Comparison of ENCODE assay signal across 16 cellular contexts in genomic region chr6:34096193-34096592, GRCh38. TPM values are rescaled to one million over a fixed set of nuclear protein-coding genes. Genes with fewer than 3 reads are reported as not detected.
DNase-seq lines count a peak whose midpoint lies in the region; ATAC-seq, FAIRE-seq and TF ChIP-seq lines count a peak whose summit lies in the region.
"Had no signal": no experiment of that assay in that cellular context is flagged by ENCODE, and none has a peak within 500 bp of the region (broad histone marks: within the 10 kb centered on the region; RNA-seq: fewer than 3 reads in every experiment).

No MANE protein-coding gene starts in this region.

- H3K36me3 ChIP-seq in NT2/D1 (ENCODE audit: insufficient read depth, insufficient read length, low read length): no peaks in the 10 kb centered on the region
- no peaks in the 10 kb centered on the region; a peak in 1 of 8 replicates for H3K36me3 ChIP-seq in H1 (ENCODE audit: control insufficient read depth in 2 of 4, insufficient read depth in 4 of 4, low read length in 3 of 4)
- no peaks in the 10 kb centered on the region for H3K36me3 ChIP-seq in neuronal stem cell (replicated peaks in 1 of 2; ENCODE audit: control insufficient read depth in 2 of 2, insufficient read depth in 2 of 2, low read length in 2 of 2)
- H3K36me3 ChIP-seq: BLaER1 treated with 17β-estradiol and CSF1 and Interleukin-3, amounts not matched to agents 10 nM and 100 nM had no signal

- H3K4me2 ChIP-seq in H1 (ENCODE audit: insufficient read depth in 1 of 2, low read depth in 2 of 2, low read length in 2 of 2) (no peak overlapping the region), neuronal stem cell (ENCODE audit: insufficient read depth, low read length, poor library complexity, severe bottlenecking) (no peak overlapping the region)
- H3K4me2 ChIP-seq: BLaER1 treated with 17β-estradiol and CSF1 and Interleukin-3, amounts not matched to agents 10 nM and 100 nM had no signal

- H3K4me1 Mint-ChIP-seq in activated T-cell treated with anti-CD3 and anti-CD28 coated beads, Interleukin-2, amount 50 U/mL, for 24 hours (ENCODE audit: low read depth): no peaks in the 10 kb centered on the region
- H3K4me1 Mint-ChIP-seq: B cell had no signal

- H3K4me3 ChIP-seq in NT2/D1 (ENCODE audit: insufficient read length, low read depth) (no peak overlapping the region), H1 (ENCODE audit: extremely low read depth in 1 of 4, insufficient read depth in 2 of 4, low read depth in 3 of 4, low read length in 4 of 4) (no peak overlapping the region), neuronal stem cell (ENCODE audit: low read length in 2 of 2) (no peak overlapping the region)
- H3K4me3 ChIP-seq: BLaER1 treated with 17β-estradiol and CSF1 and Interleukin-3, amounts not matched to agents 10 nM and 100 nM; GM23248 had no signal

- TF ChIP-seq EP300 in H1 (IDR thresholded peaks at IDR 0.05; ENCODE audit: borderline replicate concordance in 1 of 2, low read depth in 2 of 2, low read length in 2 of 2): no peak

- no peaks in the 10 kb centered on the region for H3K36me3 Mint-ChIP-seq in activated T-cell treated with anti-CD3 and anti-CD28 coated beads, Interleukin-2, amount 50 U/mL, for 24 hours (ENCODE audit: low read depth)
- H3K36me3 Mint-ChIP-seq: CD8-positive, alpha-beta T cell had no signal

- TF ChIP-seq RAD21 in H1 (IDR thresholded peaks at IDR 0.05 in 1 of 2, conservative IDR thresholded peaks at IDR 0.05 in 1 of 2; ENCODE audit: low read depth in 2 of 2, low read length in 2 of 2): no peak

- peak overlapping the region; percentile 41 for H3K27ac Mint-ChIP-seq in activated T-cell treated with anti-CD3 and anti-CD28 coated beads, Interleukin-2, amount 50 U/mL, for 24 hours
- H3K27ac Mint-ChIP-seq: B cell; CD8-positive, alpha-beta T cell had no signal

- H3K4me1 ChIP-seq in NT2/D1 (ENCODE audit: insufficient read depth, insufficient read length) (peaks cover 39% of the 10 kb centered on the region), H1 (replicated peaks in 1 of 4; ENCODE audit: control insufficient read depth in 3 of 4, insufficient read depth in 4 of 4, low read length in 3 of 4) (peaks cover 0 to 30% (median 15%) of the 10 kb centered on the region in 4 experiments; a peak in 6 of 7 replicates), neuronal stem cell (ENCODE audit: control insufficient read depth in 2 of 2, insufficient read depth in 1 of 2, low read depth in 1 of 2, low read length in 2 of 2) (peaks cover 0 to 7% of the 10 kb centered on the region in 2 donors)

- no peak overlapping the region for H3K4me3 Mint-ChIP-seq in activated T-cell treated with anti-CD3 and anti-CD28 coated beads, Interleukin-2, amount 50 U/mL, for 24 hours
- H3K4me3 Mint-ChIP-seq: B cell; CD8-positive, alpha-beta T cell had no signal

- H3K14ac ChIP-seq in H1 (ENCODE audit: insufficient read length): no peak overlapping the region
- H3K14ac ChIP-seq in neuronal stem cell (ENCODE audit: low read length): no peak overlapping the region

- peaks cover 2 to 3% of the 10 kb centered on the region in 2 experiments for H4K20me1 ChIP-seq in H1 (replicated peaks in 1 of 2; ENCODE audit: control insufficient read depth in 1 of 2, insufficient read depth in 2 of 2, low read length in 2 of 2)

- H3K27me3 ChIP-seq in NT2/D1 (ENCODE audit: insufficient read depth, insufficient read length): no peaks in the 10 kb centered on the region
- H3K27me3 ChIP-seq in H1 (replicated peaks in 1 of 4; ENCODE audit: control insufficient read depth in 3 of 4, extremely low read depth in 1 of 4, insufficient read depth in 3 of 4, low read length in 3 of 4): no peaks in the 10 kb centered on the region
- H3K27me3 ChIP-seq in neuronal stem cell (ENCODE audit: control insufficient read depth in 3 of 3, insufficient read depth in 3 of 3, low read depth in 1 of 3, low read length in 3 of 3): peaks cover 0 to 21% (median 0%) of the 10 kb centered on the region in 3 experiments
- H3K27me3 ChIP-seq: BLaER1 treated with 17β-estradiol and CSF1 and Interleukin-3, amounts not matched to agents 10 nM and 100 nM had no signal

- intact Hi-C loops in posterior vena cava (cut with DNase I): no loop called here

- no peaks in the 10 kb centered on the region for H3K23me2 ChIP-seq in H1 (ENCODE audit: low read depth, low read length)

- H4K91ac ChIP-seq in H1 (replicated peaks; ENCODE audit: insufficient read length, low read length) (peak overlapping the region; percentile 22), neuronal stem cell (ENCODE audit: low read depth, low read length, poor library complexity) (no peak overlapping the region)

- POLR2A ChIA-PET in H1 (lab: Charles Lee; ENCODE audit: partially characterized antibody): no interaction called here

- TF ChIP-seq CTCF in H1 (IDR thresholded peaks at IDR 0.05; ENCODE audit: control extremely low read depth in 1 of 3, insufficient read depth in 1 of 3, low read depth in 1 of 3, low read length in 3 of 3): no peak

- H3K9me3 ChIP-seq in NT2/D1 (ENCODE audit: insufficient read depth, low read length) (no peaks in the 10 kb centered on the region), H1 (ENCODE audit: insufficient read depth in 2 of 2, low read depth in 1 of 2, low read length in 1 of 2) (no peaks in the 10 kb centered on the region), neuronal stem cell (replicated peaks in 1 of 2; ENCODE audit: control insufficient read depth in 2 of 2, insufficient read depth in 1 of 2, low read depth in 1 of 2, low read length in 2 of 2) (no peaks in the 10 kb centered on the region)

- no peaks in the 10 kb centered on the region; the same call in 1 of the 2 replicates for H3K79me1 ChIP-seq in H1 (ENCODE audit: low read depth, low read length)
- no peaks in the 10 kb centered on the region for H3K79me1 ChIP-seq in neuronal stem cell (ENCODE audit: low read depth, low read length)

- no peak overlapping the region for H2BK120ac ChIP-seq in H1 (replicated peaks; ENCODE audit: low read depth, low read length)
- peak overlapping the region; percentile 25 for H2BK120ac ChIP-seq in neuronal stem cell (ENCODE audit: low read depth, low read length)

- no peaks in the 10 kb centered on the region for H3K9me3 Mint-ChIP-seq in activated T-cell treated with anti-CD3 and anti-CD28 coated beads, Interleukin-2, amount 50 U/mL, for 24 hours
- H3K9me3 Mint-ChIP-seq: CD8-positive, alpha-beta T cell had no signal

- H3K79me2 ChIP-seq in H1 (ENCODE audit: control insufficient read depth in 1 of 2, insufficient read depth in 2 of 2, low read length in 2 of 2): no peaks in the 10 kb centered on the region

- H2BK12ac ChIP-seq in H1 (ENCODE audit: low read depth, low read length): peak overlapping the region; percentile 87
- no peak overlapping the region for H2BK12ac ChIP-seq in neuronal stem cell (ENCODE audit: low read length)

- ATAC-seq in GM18868 (IDR thresholded peaks at IDR 0.05; ENCODE audit: unreplicated experiment): no peak
- ATAC-seq: CD8-positive, alpha-beta T cell; HCT116 had no signal

- H2BK20ac ChIP-seq in H1 (ENCODE audit: low read length): no peak overlapping the region

- no peak for TF ChIP-seq POLR2A in H1 (IDR thresholded peaks at IDR 0.05; ENCODE audit: control extremely low read depth in 1 of 2, low read depth in 2 of 2, low read length in 2 of 2)

- CTCF ChIA-PET in H1 (lab: Charles Lee; ENCODE audit: partially characterized antibody): interaction anchor here (1.0 to 1.1 kb wide), 2 partner anchors 12 to 41 kb away, joined by 3 to 7 read pairs; no protein-coding TSS in a partner anchor

- DNase-seq in activated T-cell treated with anti-CD3 and anti-CD28 coated beads, Interleukin-2, amount 50 U/mL, for 24 hours: no peak
- DNase-seq in activated T-cell treated with anti-CD3 and anti-CD28 coated beads for 4 hours: no peak
- no peak for DNase-seq in NT2/D1 (ENCODE audit: low read depth, low spot score)
- DNase-seq in H1 (ENCODE audit: low read depth in 1 of 2, low spot score in 2 of 2): no peak
- DNase-seq in neuronal stem cell (ENCODE audit: low spot score): no peak
- no peak for DNase-seq in posterior vena cava (ENCODE audit: low spot score)
- DNase-seq: Calu3; CD8-positive, alpha-beta T cell; GM23248; H7 had no signal

- H3K18ac ChIP-seq in H1 (ENCODE audit: extremely low read depth, low read length) (no peak overlapping the region), neuronal stem cell (ENCODE audit: low read length) (peak overlapping the region; percentile 38)

- 81% methylated on average over 5 of the region's 5 CpGs; no CpG with 5 or more reads in 1 of the 2 experiments for WGBS in H1 (ENCODE audit: extremely low coverage in 1 of 2, insufficient coverage in 1 of 2, insufficient read length in 1 of 2, insufficient replicate concordance in 2 of 2, low coverage in 1 of 2, low lambda C conversion rate in 2 of 2, missing lambda C conversion rate in 1 of 2), 2 experiments
- WGBS in neuronal stem cell (ENCODE audit: extremely low coverage in 2 of 2, insufficient read length in 2 of 2, insufficient replicate concordance in 1 of 2), 2 donors: no CpG with 5 or more reads among the region's 5 CpGs

- H3K23ac ChIP-seq in H1 (ENCODE audit: insufficient read length) (no peak overlapping the region), neuronal stem cell (ENCODE audit: low read depth, low read length, poor library complexity) (peak overlapping the region; percentile 35)

- H4K8ac ChIP-seq in H1 (ENCODE audit: extremely low read depth, insufficient read depth, low read length) (no peak overlapping the region; the same call in 1 of the 2 replicates), neuronal stem cell (ENCODE audit: low read depth, low read length) (no peak overlapping the region)

- no peak for FAIRE-seq in H1 (lab: Jason Lieb, UNC)
- FAIRE-seq: G401.6, GM12891 had no signal

- H2AFZ ChIP-seq in H1 (ENCODE audit: low read length) (no peak overlapping the region), neuronal stem cell (ENCODE audit: low read length) (no peak overlapping the region)
- H2AFZ ChIP-seq: GM23248 had no signal

- H3K4ac ChIP-seq in H1 (replicated peaks; ENCODE audit: insufficient read length, low read depth, low read length) (no peak overlapping the region), neuronal stem cell (ENCODE audit: low read length) (no peak overlapping the region)

- peak overlapping the region; percentile 69 for H2AK5ac ChIP-seq in H1 (ENCODE audit: low read depth, low read length)
- peak overlapping the region; percentile 33 for H2AK5ac ChIP-seq in neuronal stem cell (ENCODE audit: low read depth, low read length)

- H2BK15ac ChIP-seq in H1 (ENCODE audit: low read length) (no peak overlapping the region), neuronal stem cell (ENCODE audit: low read length) (peak overlapping the region; percentile 11)

- H2BK5ac ChIP-seq in H1 (ENCODE audit: low read depth, low read length): no peak overlapping the region
- H2BK5ac ChIP-seq in neuronal stem cell (ENCODE audit: low read length): no peak overlapping the region

- H3K27me3 Mint-ChIP-seq in activated T-cell treated with anti-CD3 and anti-CD28 coated beads, Interleukin-2, amount 50 U/mL, for 24 hours: peaks cover 36% of the 10 kb centered on the region

- H3K9ac ChIP-seq in NT2/D1 (ENCODE audit: insufficient read length, low read depth): peak overlapping the region; percentile 44
- no peak overlapping the region for H3K9ac ChIP-seq in H1 (replicated peaks in 1 of 4; ENCODE audit: extremely low read depth in 1 of 4, low read depth in 3 of 4, low read length in 3 of 4)
- peak overlapping the region; percentile 7 for H3K9ac ChIP-seq in neuronal stem cell (ENCODE audit: low read depth, low read length, poor library complexity)
- H3K9ac ChIP-seq: BLaER1 treated with 17β-estradiol and CSF1 and Interleukin-3, amounts not matched to agents 10 nM and 100 nM; GM23248 had no signal

- no peak overlapping the region for H3K27ac ChIP-seq in H1 (ENCODE audit: low read depth, low read length)
- H3K27ac ChIP-seq in neuronal stem cell (replicated peaks; ENCODE audit: low read length): no peak overlapping the region
- H3K27ac ChIP-seq: BLaER1 treated with 17β-estradiol and CSF1 and Interleukin-3, amounts not matched to agents 10 nM and 100 nM; GM23248 had no signal

- H3K56ac ChIP-seq in H1 (replicated peaks; ENCODE audit: insufficient read length, low read depth, low read length): no peak overlapping the region

- no peak overlapping the region for H4K5ac ChIP-seq in H1 (ENCODE audit: insufficient read length, low read depth, low read length)

RNA-seq across cellular contexts. Expression of gene GRM4, which starts 49.7 kb away (rescaled TPM):
- 18.7 and 21.5 TPM in 2 replicates for total RNA-seq in H1 (2021; fragmentation: NEBNext Ultra II Directional; extraction: Animal tissue kit (Norgen Biotek cat#: 25700))
- polyA plus RNA-seq in H1 (2011; rRNA removed): 19.6 and 24.2 TPM in 2 replicates
- 9.2 TPM for polyA plus RNA-seq in H1 (2011; cell fraction: cytosol; rRNA removed)
- polyA plus RNA-seq in H1 (2011; cell fraction: nucleus; rRNA removed): 32.8 TPM
- polyA plus RNA-seq in H1 (2012, experiment 1 of 2): 9.0 to 19.1 TPM (median 15.6 TPM) in 4 replicates
- polyA plus RNA-seq in H1 (2012, experiment 2 of 2): 9.6 TPM
- polyA plus RNA-seq in H1 (2013, experiment 1 of 2): 27.2 TPM
- polyA plus RNA-seq in H1 (2013, experiment 2 of 2): 27.6 TPM
- 15.4 and 22.9 TPM in 2 replicates for polyA minus RNA-seq in H1 (2011; rRNA and poly(A)+ RNA removed)
- polyA minus RNA-seq in H1 (2011; cell fraction: cytosol; rRNA and poly(A)+ RNA removed): 17.1 TPM
- 16.3 TPM for polyA minus RNA-seq in H1 (2011; cell fraction: nucleus; rRNA and poly(A)+ RNA removed)
- polyA plus RNA-seq in neuronal stem cell (2013, experiment 1 of 2): 0.20 TPM
- polyA plus RNA-seq in neuronal stem cell (2013, experiment 2 of 2): 0.22 TPM
- not detected for total RNA-seq in posterior vena cava
- total RNA-seq: B cell, Calu3 had no signal

Comparison
In these comparisons a context has a peak if more than half of its experiments do, and no peak if none do; other contexts are left out.
1. H3K9ac ChIP-seq: peak in NT2/D1 (single experiment) and neuronal stem cell (single experiment); none in H1 (0 of 4).
2. RNA of gene GRM4, which starts 49.7 kb away (total RNA-seq): 18.7 to 21.5 TPM in H1; not detected in posterior vena cava; every median in the first group is over 10 times any median in the second.